9 cellular contexts compared by ENCODE assay signal in genomic region chr5:17317499-17317898, GRCh38.
DNase-seq lines count a peak whose midpoint lies in the region; ATAC-seq and TF ChIP-seq lines count a peak whose summit lies in the region.
"Had no signal": no experiment of that assay in that cellular context is flagged by ENCODE, and none has a peak within 500 bp of the region (broad histone marks: within the 10 kb centered on the region; RNA-seq: fewer than 3 reads in every experiment).

No MANE protein-coding gene starts in this region.

- intact Hi-C loops in sciatic nerve (cut with DNase I) = no loop called here
- intact Hi-C loops in tibial artery (cut with DNase I; ENCODE audit: low total_unique reads) = no loop called here

- H3K9me3 ChIP-seq in tibial artery = no peaks in the 10 kb centered on the region

- no peak overlapping the region for H3K4me3 ChIP-seq in tibial artery

- no peaks in the 10 kb centered on the region for H3K36me3 ChIP-seq in tibial artery

- H3K4me1 ChIP-seq in tibial artery = peaks cover 0 to 16% (median 6%) of the 10 kb centered on the region in 4 donors

- no peak for TF ChIP-seq POLR2A in erythroblast (IDR thresholded peaks at IDR 0.05; ENCODE audit: low read length)

- no peak for TF ChIP-seq CTCF in tibial artery (IDR thresholded peaks at IDR 0.05)

- H3K27ac ChIP-seq in tibial artery = no peak overlapping the region

- no peaks in the 10 kb centered on the region for H3K27me3 ChIP-seq in tibial artery

- peak; percentile 79 to 81 for DNase-seq in NOMO-1 (lab: John Stamatoyannopoulos, UW; ENCODE audit: unreplicated experiment in 2 of 2)
- no peak for DNase-seq in sciatic nerve (ENCODE audit: low spot score)
- DNase-seq in NK-92 (lab: John Stamatoyannopoulos, UW; ENCODE audit: unreplicated experiment) = no peak
- no peak for DNase-seq in HuH-7 (ENCODE audit: low spot score)
- DNase-seq in tibial artery = no peak
- DNase-seq in erythroblast (lab: John Stamatoyannopoulos, UW) = no peak
- DNase-seq: NCI-H446 treated with DMSO at 0.1 percent for 48 hours had no signal

- ATAC-seq in GM19372 (IDR thresholded peaks at IDR 0.05; ENCODE audit: low read depth, unreplicated experiment) (peak; percentile 44), HG02938 (IDR thresholded peaks at IDR 0.05; ENCODE audit: unreplicated experiment) (peak; percentile 29), sciatic nerve (peak; percentile 54)

Comparison
In these comparisons a context has a peak if more than half of its experiments do, and no peak if none do; other contexts are left out.
1. DNase-seq: peak in NOMO-1 (2 of 2); none in sciatic nerve (single experiment), NK-92 (single experiment), HuH-7 (single experiment), tibial artery (0 of 2) and erythroblast (0 of 2).
2. Peak in every context shown above with its lines, with median percentiles within 50 percentile points of each other: ATAC-seq.